16 cellular contexts compared by ENCODE assay signal in the genomic region with DNA sequence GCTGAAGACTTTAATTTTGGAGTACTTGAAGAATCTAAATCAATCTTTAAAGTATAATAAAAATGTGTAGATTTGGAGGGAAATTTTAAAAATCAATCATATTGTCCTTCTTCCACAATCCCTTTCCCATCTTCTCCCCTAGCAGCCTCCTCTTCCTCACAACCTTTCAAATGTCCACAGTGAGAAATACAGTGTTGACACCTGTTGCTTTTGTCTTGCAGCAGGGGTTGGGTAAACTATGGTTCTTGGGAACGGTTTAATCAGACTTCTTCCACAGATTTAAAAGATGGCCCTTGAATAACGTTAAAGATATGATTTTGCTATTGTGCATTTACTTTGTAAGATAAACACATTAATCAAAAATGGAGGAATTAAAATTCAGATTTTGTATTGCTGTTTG.
"Had no signal": no experiment of that assay in that cellular context is flagged by ENCODE, and none has a peak within 500 bp of the region (broad histone marks: within the 10 kb centered on the region; RNA-seq: fewer than 3 reads in every experiment).

No MANE protein-coding gene starts in this region.

- H3K9me3 ChIP-seq: neutrophil, thoracic aorta, upper lobe of left lung had no signal

- H3K9me3 Mint-ChIP-seq: activated B cell treated with CpG ODN at 0.5 μM for 24 hours; activated CD4-positive, alpha-beta memory T cell treated with anti-CD3 and anti-CD28 coated beads for 36 hours; activated naive CD4-positive, alpha-beta T cell treated with anti-CD3 and anti-CD28 coated beads for 36 hours; naive B cell; stimulated activated naive B cell treated with anti-CD40 and anti-IgM and Interleukin-4, amounts not matched to agents 10 μg/mL and 1 μg/mL and 100 μg/mL, for 72 hours; T-cell had no signal

- H2AFZ ChIP-seq: parathyroid adenoma had no signal

- H3K27me3 Mint-ChIP-seq: activated B cell treated with CpG ODN at 0.5 μM for 24 hours; naive B cell; stimulated activated naive B cell treated with anti-CD40 and anti-IgM and Interleukin-4, amounts not matched to agents 10 μg/mL and 1 μg/mL and 100 μg/mL, for 72 hours had no signal

- H3K36me3 ChIP-seq: brain microvascular endothelial cell, neutrophil, thoracic aorta, upper lobe of left lung had no signal

- H3K79me2 ChIP-seq: parathyroid adenoma had no signal

- H3K36me3 Mint-ChIP-seq: activated CD4-positive, alpha-beta memory T cell treated with anti-CD3 and anti-CD28 coated beads for 36 hours; naive B cell; T-cell had no signal

- H3K9ac ChIP-seq: parathyroid adenoma had no signal

- H3K27ac ChIP-seq: brain microvascular endothelial cell, neutrophil, parathyroid adenoma, upper lobe of left lung had no signal

- H3K4me3 Mint-ChIP-seq: activated B cell treated with CpG ODN at 0.5 μM for 24 hours; activated CD4-positive, alpha-beta memory T cell treated with anti-CD3 and anti-CD28 coated beads for 36 hours; activated naive CD4-positive, alpha-beta T cell treated with anti-CD3 and anti-CD28 coated beads for 36 hours; naive B cell; stimulated activated naive B cell treated with anti-CD40 and anti-IgM and Interleukin-4, amounts not matched to agents 10 μg/mL and 1 μg/mL and 100 μg/mL, for 72 hours; T-cell had no signal

- H3K27me3 ChIP-seq: neutrophil, upper lobe of left lung had no signal

- H3K27ac Mint-ChIP-seq: activated B cell treated with CpG ODN at 0.5 μM for 24 hours; activated CD4-positive, alpha-beta memory T cell treated with anti-CD3 and anti-CD28 coated beads for 36 hours; activated naive CD4-positive, alpha-beta T cell treated with anti-CD3 and anti-CD28 coated beads for 36 hours; stimulated activated naive B cell treated with anti-CD40 and anti-IgM and Interleukin-4, amounts not matched to agents 10 μg/mL and 1 μg/mL and 100 μg/mL, for 72 hours; T-cell had no signal

- H3K4me3 ChIP-seq: lung, thoracic aorta, upper lobe of left lung had no signal

- DNase-seq: activated B cell treated with CpG ODN at 0.5 μM for 24 hours; activated CD4-positive, alpha-beta memory T cell treated with anti-CD3 and anti-CD28 coated beads for 36 hours; activated CD4-positive, alpha-beta T cell treated with anti-CD3 and anti-CD28 coated beads for 4 hours; activated naive CD4-positive, alpha-beta T cell treated with anti-CD3 and anti-CD28 coated beads for 36 hours; activated T-cell treated with anti-CD3 and anti-CD28 coated beads for 4 hours; cortex of kidney; midbrain; naive B cell; stimulated activated naive B cell treated with anti-CD40 and anti-IgM and Interleukin-4, amounts not matched to agents 10 μg/mL and 1 μg/mL and 100 μg/mL, for 72 hours; T-cell; upper lobe of left lung had no signal
